ENCODE assay signal across 1 cellular context in the genomic region with DNA sequence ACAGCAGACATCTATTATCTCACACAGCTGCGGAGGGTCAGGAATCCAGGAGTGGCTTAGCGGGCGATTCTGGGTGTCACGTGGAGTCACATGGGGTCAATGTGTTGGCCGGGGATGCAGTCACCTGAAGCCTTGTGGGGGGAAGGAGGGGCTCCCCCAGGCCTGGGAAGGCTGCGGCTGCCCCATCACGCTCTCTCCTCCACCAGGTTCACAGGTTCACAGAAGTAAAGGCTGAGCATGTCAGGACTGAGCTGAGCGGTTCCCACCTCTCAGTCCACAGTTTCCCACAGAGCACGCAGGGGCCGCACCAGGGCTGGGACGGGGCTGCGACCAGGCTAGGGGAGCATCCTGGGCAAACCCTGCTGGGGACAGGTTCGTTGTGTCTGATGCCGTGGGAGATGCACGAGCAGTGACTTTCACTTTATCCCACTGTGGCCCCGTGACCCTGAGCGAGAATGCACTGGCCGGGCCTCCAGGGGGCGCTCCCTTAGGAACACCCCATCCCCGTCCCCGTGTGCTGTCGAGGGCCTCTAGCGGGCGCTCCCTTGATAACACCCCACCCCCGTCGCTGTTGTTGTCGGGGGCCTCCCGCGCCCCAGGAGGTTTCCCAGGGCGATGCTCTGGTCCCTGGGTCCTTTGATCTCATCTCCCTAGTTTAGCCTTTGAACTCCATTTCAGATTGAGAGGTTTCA.
TF ChIP-seq lines count a peak whose summit lies in the region.

No MANE protein-coding gene starts in this region.

TF ChIP-seq in HepG2, 621 proteins besides CTCF, POLR2A, EP300 and RAD21 (continued from another document and continues in another):
- TF ChIP-seq, protein P1, sequence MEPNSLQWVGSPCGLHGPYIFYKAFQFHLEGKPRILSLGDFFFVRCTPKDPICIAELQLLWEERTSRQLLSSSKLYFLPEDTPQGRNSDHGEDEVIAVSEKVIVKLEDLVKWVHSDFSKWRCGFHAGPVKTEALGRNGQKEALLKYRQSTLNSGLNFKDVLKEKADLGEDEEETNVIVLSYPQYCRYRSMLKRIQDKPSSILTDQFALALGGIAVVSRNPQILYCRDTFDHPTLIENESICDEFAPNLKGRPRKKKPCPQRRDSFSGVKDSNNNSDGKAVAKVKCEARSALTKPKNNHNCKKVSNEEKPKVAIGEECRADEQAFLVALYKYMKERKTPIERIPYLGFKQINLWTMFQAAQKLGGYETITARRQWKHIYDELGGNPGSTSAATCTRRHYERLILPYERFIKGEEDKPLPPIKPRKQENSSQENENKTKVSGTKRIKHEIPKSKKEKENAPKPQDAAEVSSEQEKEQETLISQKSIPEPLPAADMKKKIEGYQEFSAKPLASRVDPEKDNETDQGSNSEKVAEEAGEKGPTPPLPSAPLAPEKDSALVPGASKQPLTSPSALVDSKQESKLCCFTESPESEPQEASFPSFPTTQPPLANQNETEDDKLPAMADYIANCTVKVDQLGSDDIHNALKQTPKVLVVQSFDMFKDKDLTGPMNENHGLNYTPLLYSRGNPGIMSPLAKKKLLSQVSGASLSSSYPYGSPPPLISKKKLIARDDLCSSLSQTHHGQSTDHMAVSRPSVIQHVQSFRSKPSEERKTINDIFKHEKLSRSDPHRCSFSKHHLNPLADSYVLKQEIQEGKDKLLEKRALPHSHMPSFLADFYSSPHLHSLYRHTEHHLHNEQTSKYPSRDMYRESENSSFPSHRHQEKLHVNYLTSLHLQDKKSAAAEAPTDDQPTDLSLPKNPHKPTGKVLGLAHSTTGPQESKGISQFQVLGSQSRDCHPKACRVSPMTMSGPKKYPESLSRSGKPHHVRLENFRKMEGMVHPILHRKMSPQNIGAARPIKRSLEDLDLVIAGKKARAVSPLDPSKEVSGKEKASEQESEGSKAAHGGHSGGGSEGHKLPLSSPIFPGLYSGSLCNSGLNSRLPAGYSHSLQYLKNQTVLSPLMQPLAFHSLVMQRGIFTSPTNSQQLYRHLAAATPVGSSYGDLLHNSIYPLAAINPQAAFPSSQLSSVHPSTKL (CRISPR knock-in tag; IDR thresholded peaks at IDR 0.05), result peak; percentile 40; the same call in 1 of the 2 replicates
- TF ChIP-seq, protein P2, sequence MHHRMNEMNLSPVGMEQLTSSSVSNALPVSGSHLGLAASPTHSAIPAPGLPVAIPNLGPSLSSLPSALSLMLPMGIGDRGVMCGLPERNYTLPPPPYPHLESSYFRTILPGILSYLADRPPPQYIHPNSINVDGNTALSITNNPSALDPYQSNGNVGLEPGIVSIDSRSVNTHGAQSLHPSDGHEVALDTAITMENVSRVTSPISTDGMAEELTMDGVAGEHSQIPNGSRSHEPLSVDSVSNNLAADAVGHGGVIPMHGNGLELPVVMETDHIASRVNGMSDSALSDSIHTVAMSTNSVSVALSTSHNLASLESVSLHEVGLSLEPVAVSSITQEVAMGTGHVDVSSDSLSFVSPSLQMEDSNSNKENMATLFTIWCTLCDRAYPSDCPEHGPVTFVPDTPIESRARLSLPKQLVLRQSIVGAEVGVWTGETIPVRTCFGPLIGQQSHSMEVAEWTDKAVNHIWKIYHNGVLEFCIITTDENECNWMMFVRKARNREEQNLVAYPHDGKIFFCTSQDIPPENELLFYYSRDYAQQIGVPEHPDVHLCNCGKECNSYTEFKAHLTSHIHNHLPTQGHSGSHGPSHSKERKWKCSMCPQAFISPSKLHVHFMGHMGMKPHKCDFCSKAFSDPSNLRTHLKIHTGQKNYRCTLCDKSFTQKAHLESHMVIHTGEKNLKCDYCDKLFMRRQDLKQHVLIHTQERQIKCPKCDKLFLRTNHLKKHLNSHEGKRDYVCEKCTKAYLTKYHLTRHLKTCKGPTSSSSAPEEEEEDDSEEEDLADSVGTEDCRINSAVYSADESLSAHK (CRISPR knock-in tag; IDR thresholded peaks at IDR 0.05; ENCODE audit: borderline replicate concordance), result no peak
- no peak for TF ChIP-seq CBX5 (CRISPR knock-in tag; IDR thresholded peaks at IDR 0.05; ENCODE audit: borderline replicate concordance)
- TF ChIP-seq ARNT2 (CRISPR knock-in tag; IDR thresholded peaks at IDR 0.05; ENCODE audit: low read depth), result peak; percentile 84
- no peak for TF ChIP-seq ZNF138 (CRISPR knock-in tag; IDR thresholded peaks at IDR 0.05; ENCODE audit: low read depth)
- TF ChIP-seq, protein P3, sequence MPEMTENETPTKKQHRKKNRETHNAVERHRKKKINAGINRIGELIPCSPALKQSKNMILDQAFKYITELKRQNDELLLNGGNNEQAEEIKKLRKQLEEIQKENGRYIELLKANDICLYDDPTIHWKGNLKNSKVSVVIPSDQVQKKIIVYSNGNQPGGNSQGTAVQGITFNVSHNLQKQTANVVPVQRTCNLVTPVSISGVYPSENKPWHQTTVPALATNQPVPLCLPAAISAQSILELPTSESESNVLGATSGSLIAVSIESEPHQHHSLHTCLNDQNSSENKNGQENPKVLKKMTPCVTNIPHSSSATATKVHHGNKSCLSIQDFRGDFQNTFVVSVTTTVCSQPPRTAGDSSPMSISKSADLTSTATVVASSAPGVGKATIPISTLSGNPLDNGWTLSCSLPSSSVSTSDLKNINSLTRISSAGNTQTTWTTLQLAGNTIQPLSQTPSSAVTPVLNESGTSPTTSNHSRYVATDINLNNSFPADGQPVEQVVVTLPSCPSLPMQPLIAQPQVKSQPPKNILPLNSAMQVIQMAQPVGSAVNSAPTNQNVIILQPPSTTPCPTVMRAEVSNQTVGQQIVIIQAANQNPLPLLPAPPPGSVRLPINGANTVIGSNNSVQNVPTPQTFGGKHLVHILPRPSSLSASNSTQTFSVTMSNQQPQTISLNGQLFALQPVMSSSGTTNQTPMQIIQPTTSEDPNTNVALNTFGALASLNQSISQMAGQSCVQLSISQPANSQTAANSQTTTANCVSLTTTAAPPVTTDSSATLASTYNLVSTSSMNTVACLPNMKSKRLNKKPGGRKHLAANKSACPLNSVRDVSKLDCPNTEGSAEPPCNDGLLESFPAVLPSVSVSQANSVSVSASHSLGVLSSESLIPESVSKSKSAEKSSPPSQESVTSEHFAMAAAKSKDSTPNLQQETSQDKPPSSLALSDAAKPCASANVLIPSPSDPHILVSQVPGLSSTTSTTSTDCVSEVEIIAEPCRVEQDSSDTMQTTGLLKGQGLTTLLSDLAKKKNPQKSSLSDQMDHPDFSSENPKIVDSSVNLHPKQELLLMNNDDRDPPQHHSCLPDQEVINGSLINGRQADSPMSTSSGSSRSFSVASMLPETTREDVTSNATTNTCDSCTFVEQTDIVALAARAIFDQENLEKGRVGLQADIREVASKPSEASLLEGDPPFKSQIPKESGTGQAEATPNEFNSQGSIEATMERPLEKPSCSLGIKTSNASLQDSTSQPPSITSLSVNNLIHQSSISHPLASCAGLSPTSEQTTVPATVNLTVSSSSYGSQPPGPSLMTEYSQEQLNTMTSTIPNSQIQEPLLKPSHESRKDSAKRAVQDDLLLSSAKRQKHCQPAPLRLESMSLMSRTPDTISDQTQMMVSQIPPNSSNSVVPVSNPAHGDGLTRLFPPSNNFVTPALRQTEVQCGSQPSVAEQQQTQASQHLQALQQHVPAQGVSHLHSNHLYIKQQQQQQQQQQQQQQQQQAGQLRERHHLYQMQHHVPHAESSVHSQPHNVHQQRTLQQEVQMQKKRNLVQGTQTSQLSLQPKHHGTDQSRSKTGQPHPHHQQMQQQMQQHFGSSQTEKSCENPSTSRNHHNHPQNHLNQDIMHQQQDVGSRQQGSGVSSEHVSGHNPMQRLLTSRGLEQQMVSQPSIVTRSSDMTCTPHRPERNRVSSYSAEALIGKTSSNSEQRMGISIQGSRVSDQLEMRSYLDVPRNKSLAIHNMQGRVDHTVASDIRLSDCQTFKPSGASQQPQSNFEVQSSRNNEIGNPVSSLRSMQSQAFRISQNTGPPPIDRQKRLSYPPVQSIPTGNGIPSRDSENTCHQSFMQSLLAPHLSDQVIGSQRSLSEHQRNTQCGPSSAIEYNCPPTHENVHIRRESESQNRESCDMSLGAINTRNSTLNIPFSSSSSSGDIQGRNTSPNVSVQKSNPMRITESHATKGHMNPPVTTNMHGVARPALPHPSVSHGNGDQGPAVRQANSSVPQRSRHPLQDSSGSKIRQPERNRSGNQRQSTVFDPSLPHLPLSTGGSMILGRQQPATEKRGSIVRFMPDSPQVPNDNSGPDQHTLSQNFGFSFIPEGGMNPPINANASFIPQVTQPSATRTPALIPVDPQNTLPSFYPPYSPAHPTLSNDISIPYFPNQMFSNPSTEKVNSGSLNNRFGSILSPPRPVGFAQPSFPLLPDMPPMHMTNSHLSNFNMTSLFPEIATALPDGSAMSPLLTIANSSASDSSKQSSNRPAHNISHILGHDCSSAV (CRISPR knock-in tag; IDR thresholded peaks at IDR 0.05; ENCODE audit: borderline replicate concordance), result no peak
- 0 out of 2 replicates have a peak, but pooled peaks have one; percentile 27 for TF ChIP-seq ZKSCAN8 (CRISPR knock-in tag; IDR thresholded peaks at IDR 0.05; ENCODE audit: borderline replicate concordance)
- TF ChIP-seq, protein P4, sequence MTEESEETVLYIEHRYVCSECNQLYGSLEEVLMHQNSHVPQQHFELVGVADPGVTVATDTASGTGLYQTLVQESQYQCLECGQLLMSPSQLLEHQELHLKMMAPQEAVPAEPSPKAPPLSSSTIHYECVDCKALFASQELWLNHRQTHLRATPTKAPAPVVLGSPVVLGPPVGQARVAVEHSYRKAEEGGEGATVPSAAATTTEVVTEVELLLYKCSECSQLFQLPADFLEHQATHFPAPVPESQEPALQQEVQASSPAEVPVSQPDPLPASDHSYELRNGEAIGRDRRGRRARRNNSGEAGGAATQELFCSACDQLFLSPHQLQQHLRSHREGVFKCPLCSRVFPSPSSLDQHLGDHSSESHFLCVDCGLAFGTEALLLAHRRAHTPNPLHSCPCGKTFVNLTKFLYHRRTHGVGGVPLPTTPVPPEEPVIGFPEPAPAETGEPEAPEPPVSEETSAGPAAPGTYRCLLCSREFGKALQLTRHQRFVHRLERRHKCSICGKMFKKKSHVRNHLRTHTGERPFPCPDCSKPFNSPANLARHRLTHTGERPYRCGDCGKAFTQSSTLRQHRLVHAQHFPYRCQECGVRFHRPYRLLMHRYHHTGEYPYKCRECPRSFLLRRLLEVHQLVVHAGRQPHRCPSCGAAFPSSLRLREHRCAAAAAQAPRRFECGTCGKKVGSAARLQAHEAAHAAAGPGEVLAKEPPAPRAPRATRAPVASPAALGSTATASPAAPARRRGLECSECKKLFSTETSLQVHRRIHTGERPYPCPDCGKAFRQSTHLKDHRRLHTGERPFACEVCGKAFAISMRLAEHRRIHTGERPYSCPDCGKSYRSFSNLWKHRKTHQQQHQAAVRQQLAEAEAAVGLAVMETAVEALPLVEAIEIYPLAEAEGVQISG (CRISPR knock-in tag; IDR thresholded peaks at IDR 0.05), result peak; percentile 64
- no peak for TF ChIP-seq TAF1 (CRISPR knock-in tag; IDR thresholded peaks at IDR 0.05)
- TF ChIP-seq ZSCAN22 (CRISPR knock-in tag; IDR thresholded peaks at IDR 0.05), result no peak
- TF ChIP-seq SRY (CRISPR knock-in tag; IDR thresholded peaks at IDR 0.05), result no peak
- peak; percentile 62; the same call in 1 of the 2 replicates for TF ChIP-seq ZFY (CRISPR knock-in tag; IDR thresholded peaks at IDR 0.05)
- TF ChIP-seq ZNF335 (CRISPR knock-in tag; IDR thresholded peaks at IDR 0.05), result no peak
- TF ChIP-seq, protein P5, sequence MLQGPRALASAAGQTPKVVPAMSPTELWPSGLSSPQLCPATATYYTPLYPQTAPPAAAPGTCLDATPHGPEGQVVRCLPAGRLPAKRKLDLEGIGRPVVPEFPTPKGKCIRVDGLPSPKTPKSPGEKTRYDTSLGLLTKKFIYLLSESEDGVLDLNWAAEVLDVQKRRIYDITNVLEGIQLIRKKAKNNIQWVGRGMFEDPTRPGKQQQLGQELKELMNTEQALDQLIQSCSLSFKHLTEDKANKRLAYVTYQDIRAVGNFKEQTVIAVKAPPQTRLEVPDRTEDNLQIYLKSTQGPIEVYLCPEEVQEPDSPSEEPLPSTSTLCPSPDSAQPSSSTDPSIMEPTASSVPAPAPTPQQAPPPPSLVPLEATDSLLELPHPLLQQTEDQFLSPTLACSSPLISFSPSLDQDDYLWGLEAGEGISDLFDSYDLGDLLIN (CRISPR knock-in tag; IDR thresholded peaks at IDR 0.05; ENCODE audit: borderline replicate concordance), result no peak
- no peak for TF ChIP-seq ZNF75D (CRISPR knock-in tag; IDR thresholded peaks at IDR 0.05; ENCODE audit: borderline replicate concordance)
- no peak for TF ChIP-seq ZBTB21 (CRISPR knock-in tag; IDR thresholded peaks at IDR 0.05)
- peak; percentile 63; the same call in 1 of the 2 replicates for TF ChIP-seq KAT8 (CRISPR knock-in tag; IDR thresholded peaks at IDR 0.05)
- TF ChIP-seq, protein P6, sequence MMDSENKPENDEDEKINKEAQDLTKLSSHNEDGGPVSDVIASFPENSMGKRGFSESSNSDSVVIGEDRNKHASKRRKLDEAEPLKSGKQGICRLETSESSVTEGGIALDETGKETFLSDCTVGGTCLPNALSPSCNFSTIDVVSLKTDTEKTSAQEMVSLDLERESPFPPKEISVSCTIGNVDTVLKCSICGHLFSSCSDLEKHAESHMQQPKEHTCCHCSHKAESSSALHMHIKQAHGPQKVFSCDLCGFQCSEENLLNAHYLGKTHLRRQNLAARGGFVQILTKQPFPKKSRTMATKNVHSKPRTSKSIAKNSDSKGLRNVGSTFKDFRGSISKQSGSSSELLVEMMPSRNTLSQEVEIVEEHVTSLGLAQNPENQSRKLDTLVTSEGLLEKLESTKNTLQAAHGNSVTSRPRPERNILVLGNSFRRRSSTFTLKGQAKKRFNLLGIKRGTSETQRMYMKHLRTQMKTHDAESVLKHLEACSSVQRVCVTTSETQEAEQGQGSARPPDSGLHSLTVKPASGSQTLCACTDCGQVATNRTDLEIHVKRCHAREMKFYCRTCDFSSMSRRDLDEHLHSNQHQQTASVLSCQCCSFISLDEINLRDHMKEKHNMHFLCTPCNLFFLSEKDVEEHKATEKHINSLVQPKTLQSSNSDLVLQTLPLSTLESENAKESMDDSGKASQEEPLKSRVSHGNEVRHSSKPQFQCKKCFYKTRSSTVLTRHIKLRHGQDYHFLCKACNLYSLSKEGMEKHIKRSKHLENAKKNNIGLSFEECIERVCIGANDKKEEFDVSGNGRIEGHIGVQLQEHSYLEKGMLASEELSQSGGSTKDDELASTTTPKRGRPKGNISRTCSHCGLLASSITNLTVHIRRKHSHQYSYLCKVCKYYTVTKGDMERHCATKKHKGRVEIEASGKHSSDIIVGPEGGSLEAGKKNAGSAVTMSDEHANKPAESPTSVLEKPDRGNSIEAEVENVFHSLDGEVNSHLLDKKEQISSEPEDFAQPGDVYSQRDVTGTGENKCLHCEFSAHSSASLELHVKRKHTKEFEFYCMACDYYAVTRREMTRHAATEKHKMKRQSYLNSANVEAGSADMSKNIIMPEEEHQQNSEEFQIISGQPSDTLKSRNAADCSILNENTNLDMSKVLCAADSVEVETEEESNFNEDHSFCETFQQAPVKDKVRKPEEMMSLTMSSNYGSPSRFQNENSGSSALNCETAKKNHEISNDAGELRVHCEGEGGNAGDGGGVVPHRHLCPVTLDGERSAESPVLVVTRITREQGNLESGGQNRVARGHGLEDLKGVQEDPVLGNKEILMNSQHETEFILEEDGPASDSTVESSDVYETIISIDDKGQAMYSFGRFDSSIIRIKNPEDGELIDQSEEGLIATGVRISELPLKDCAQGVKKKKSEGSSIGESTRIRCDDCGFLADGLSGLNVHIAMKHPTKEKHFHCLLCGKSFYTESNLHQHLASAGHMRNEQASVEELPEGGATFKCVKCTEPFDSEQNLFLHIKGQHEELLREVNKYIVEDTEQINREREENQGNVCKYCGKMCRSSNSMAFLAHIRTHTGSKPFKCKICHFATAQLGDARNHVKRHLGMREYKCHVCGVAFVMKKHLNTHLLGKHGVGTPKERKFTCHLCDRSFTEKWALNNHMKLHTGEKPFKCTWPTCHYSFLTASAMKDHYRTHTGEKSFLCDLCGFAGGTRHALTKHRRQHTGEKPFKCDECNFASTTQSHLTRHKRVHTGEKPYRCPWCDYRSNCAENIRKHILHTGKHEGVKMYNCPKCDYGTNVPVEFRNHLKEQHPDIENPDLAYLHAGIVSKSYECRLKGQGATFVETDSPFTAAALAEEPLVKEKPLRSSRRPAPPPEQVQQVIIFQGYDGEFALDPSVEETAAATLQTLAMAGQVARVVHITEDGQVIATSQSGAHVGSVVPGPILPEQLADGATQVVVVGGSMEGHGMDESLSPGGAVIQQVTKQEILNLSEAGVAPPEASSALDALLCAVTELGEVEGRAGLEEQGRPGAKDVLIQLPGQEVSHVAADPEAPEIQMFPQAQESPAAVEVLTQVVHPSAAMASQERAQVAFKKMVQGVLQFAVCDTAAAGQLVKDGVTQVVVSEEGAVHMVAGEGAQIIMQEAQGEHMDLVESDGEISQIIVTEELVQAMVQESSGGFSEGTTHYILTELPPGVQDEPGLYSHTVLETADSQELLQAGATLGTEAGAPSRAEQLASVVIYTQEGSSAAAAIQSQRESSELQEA (CRISPR knock-in tag; IDR thresholded peaks at IDR 0.05; ENCODE audit: not compliant biosample characterization), result peak; percentile 59
